2 cellular contexts compared by ENCODE assay signal in the genomic region with DNA sequence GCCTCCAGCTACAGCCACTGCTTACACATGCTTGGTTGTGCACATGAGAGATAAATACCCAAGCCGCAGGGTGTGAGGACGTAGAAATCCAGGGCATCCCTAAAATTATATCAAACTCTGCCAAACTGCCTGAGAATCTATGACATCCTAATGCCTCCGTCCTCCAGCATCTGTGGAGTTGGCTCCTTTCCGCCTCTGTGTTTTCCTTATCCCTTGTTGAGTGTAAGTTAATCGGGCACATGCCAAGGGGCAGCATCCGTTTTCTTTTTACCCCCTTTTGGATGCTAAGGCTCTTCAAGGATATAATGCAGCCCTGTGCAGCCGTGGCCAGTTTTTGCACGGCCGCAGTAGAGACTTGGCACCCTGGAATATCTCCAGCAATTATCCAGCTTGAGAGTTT.
TF ChIP-seq lines count a peak whose summit lies in the region.

No MANE protein-coding gene starts in this region.

TF ChIP-seq in IMR-90, 13 proteins besides CTCF, POLR2A, EP300 and RAD21:
- TF ChIP-seq, protein P1, sequence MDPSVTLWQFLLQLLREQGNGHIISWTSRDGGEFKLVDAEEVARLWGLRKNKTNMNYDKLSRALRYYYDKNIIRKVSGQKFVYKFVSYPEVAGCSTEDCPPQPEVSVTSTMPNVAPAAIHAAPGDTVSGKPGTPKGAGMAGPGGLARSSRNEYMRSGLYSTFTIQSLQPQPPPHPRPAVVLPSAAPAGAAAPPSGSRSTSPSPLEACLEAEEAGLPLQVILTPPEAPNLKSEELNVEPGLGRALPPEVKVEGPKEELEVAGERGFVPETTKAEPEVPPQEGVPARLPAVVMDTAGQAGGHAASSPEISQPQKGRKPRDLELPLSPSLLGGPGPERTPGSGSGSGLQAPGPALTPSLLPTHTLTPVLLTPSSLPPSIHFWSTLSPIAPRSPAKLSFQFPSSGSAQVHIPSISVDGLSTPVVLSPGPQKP (IDR thresholded peaks at IDR 0.05; ENCODE audit: borderline replicate concordance, low read depth, low read length), result no peak
- TF ChIP-seq MAZ (IDR thresholded peaks at IDR 0.05; ENCODE audit: borderline replicate concordance, low read depth, low read length) (no peak), MAFK (IDR thresholded peaks at IDR 0.05; ENCODE audit: low read depth, low read length) (no peak), FOS (IDR thresholded peaks at IDR 0.05; ENCODE audit: low read depth, low read length) (no peak), SMC3 (IDR thresholded peaks at IDR 0.05; ENCODE audit: low read depth, low read length) (no peak), CEBPB (IDR thresholded peaks at IDR 0.05; ENCODE audit: low read depth, low read length) (no peak), NFE2L2 (IDR thresholded peaks at IDR 0.05; ENCODE audit: low read depth, low read length) (no peak), RFX5 (IDR thresholded peaks at IDR 0.05; ENCODE audit: low read depth, low read length) (no peak), CHD1 (IDR thresholded peaks at IDR 0.05; ENCODE audit: low read depth, low read length) (no peak), MXI1 (IDR thresholded peaks at IDR 0.05; ENCODE audit: borderline replicate concordance, low read depth, low read length) (no peak), BHLHE40 (IDR thresholded peaks at IDR 0.05; ENCODE audit: low read depth, low read length) (no peak), RCOR1 (IDR thresholded peaks at IDR 0.05; ENCODE audit: insufficient replicate concordance, low read length) (no peak)
- TF ChIP-seq, protein P2, sequence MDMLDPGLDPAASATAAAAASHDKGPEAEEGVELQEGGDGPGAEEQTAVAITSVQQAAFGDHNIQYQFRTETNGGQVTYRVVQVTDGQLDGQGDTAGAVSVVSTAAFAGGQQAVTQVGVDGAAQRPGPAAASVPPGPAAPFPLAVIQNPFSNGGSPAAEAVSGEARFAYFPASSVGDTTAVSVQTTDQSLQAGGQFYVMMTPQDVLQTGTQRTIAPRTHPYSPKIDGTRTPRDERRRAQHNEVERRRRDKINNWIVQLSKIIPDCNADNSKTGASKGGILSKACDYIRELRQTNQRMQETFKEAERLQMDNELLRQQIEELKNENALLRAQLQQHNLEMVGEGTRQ (IDR thresholded peaks at IDR 0.05; ENCODE audit: low read depth, low read length), result no peak
TF ChIP-seq in IMR-90: peak in this region for 0.

TF ChIP-seq in H1, 55 proteins besides CTCF, POLR2A, EP300 and RAD21:
- no peak for TF ChIP-seq SP4 (IDR thresholded peaks at IDR 0.05; ENCODE audit: low read length)
- no peak for TF ChIP-seq TBP (IDR thresholded peaks at IDR 0.05; ENCODE audit: low read depth, low read length)
- no peak for TF ChIP-seq NRF1 (IDR thresholded peaks at IDR 0.05; ENCODE audit: low read depth, low read length)
- TF ChIP-seq CREB1 (IDR thresholded peaks at IDR 0.05), result no peak
- no peak for TF ChIP-seq GABPA (IDR thresholded peaks at IDR 0.05; ENCODE audit: borderline replicate concordance, insufficient read depth, low read length)
- no peak for TF ChIP-seq FOSL1 (IDR thresholded peaks at IDR 0.05; ENCODE audit: insufficient read depth, low read depth, low read length)
TF ChIP-seq in H1: peak in this region for 0.
